Comparison of ENCODE assay signal across 16 cellular contexts in genomic region chr17:72422204-72422504, GRCh38.
DNase-seq lines count a peak whose midpoint lies in the region; ATAC-seq and TF ChIP-seq lines count a peak whose summit lies in the region.
"Had no signal": no experiment of that assay in that cellular context is flagged by ENCODE, and none has a peak within 500 bp of the region (broad histone marks: within the 10 kb centered on the region; RNA-seq: fewer than 3 reads in every experiment).

No MANE protein-coding gene starts in this region.

- H3K36me3 ChIP-seq in mammary epithelial cell (ENCODE audit: insufficient read depth, low read length) (peaks cover 10% of the 10 kb centered on the region), transverse colon (peaks cover 0 to 7% (median 0%) of the 10 kb centered on the region in 4 donors)

- no peak overlapping the region for H2AFZ ChIP-seq in mammary epithelial cell (ENCODE audit: low read depth, low read length)

- TF ChIP-seq CTCF in mammary epithelial cell (conservative IDR thresholded peaks at IDR 0.05 in 1 of 2, IDR thresholded peaks at IDR 0.05 in 1 of 2; ENCODE audit: extremely low read depth in 1 of 2, insufficient read depth in 1 of 2, low read depth in 1 of 2, low read length in 2 of 2) (no peak), transverse colon (IDR thresholded peaks at IDR 0.05) (no peak)

- H3K9me3 Mint-ChIP-seq in activated CD4-positive, alpha-beta memory T cell treated with anti-CD3 and anti-CD28 coated beads for 36 hours, result peaks cover 12% of the 10 kb centered on the region
- H3K9me3 Mint-ChIP-seq in activated CD4-positive, alpha-beta memory T cell treated with anti-CD3 and anti-CD28 coated beads, Interleukin-2, amount 10 ng/mL, durations not matched to agents 7 days and 5 days, result peaks cover 10% of the 10 kb centered on the region
- H3K9me3 Mint-ChIP-seq: activated naive CD4-positive, alpha-beta T cell treated with anti-CD3 and anti-CD28 coated beads, Interleukin-2, amount 50 U/mL, for 24 hours had no signal

- ATAC-seq in HG03520 (IDR thresholded peaks at IDR 0.05; ENCODE audit: unreplicated experiment), result peak; percentile 21

- peaks cover 4% of the 10 kb centered on the region for H3K36me3 Mint-ChIP-seq in activated CD4-positive, alpha-beta memory T cell treated with anti-CD3 and anti-CD28 coated beads for 36 hours
- peaks cover 7% of the 10 kb centered on the region for H3K36me3 Mint-ChIP-seq in activated CD4-positive, alpha-beta memory T cell treated with anti-CD3 and anti-CD28 coated beads, Interleukin-2, amount 10 ng/mL, durations not matched to agents 7 days and 5 days (ENCODE audit: low read depth)
- H3K36me3 Mint-ChIP-seq: activated naive CD4-positive, alpha-beta T cell treated with anti-CD3 and anti-CD28 coated beads, Interleukin-2, amount 50 U/mL, for 24 hours had no signal

- in situ Hi-C loops in mammary epithelial cell (cut with MboI; ENCODE audit: low sequenced_read_pairs in 2 of 2), result loop anchor here in 1 of 2 donors (10.0 kb wide), 1 partner anchor 297 kb away; the partner anchor contains the start of gene SOX9
- in situ Hi-C loops in transverse colon (cut with MboI; ENCODE audit: low pct_ligation_motif_present in 1 of 4, low pct_unique_long_range_greater_than_20kb in 1 of 4, low sequenced_read_pairs in 3 of 4), result loop anchor here in 1 of 4 donors (25.0 kb wide), 1 partner anchor 285 kb away; no protein-coding TSS in a partner anchor

- no peak for DNase-seq in activated CD4-positive, alpha-beta memory T cell treated with anti-CD3 and anti-CD28 coated beads for 36 hours
- no peak for DNase-seq in activated CD4-positive, alpha-beta memory T cell treated with anti-CD3 and anti-CD28 coated beads, Interleukin-2, amount 10 ng/mL, durations not matched to agents 7 days and 5 days
- DNase-seq in mammary epithelial cell (no peak), transverse colon (no peak), NK-92 (lab: John Stamatoyannopoulos, UW; ENCODE audit: unreplicated experiment) (no peak), DMS 273 treated with DMSO at 0.1 percent for 48 hours (lab: John Stamatoyannopoulos, UW) (no peak)
- DNase-seq in activated CD4-positive, alpha-beta T cell treated with anti-CD3 and anti-CD28 coated beads, Interleukin-2, amount 50 U/mL, for 4 hours, result no peak
- DNase-seq: cortex of kidney, KBM-7, NCI-H1694 treated with DMSO at 0.1 percent for 48 hours, NCI-H526 treated with DMSO at 0.1 percent for 48 hours, SHP77 treated with DMSO at 0.1 percent for 48 hours had no signal

- no TSS peak for BruUV-seq in mammary epithelial cell (replicated peaks; lab: Mats Ljungman, UMichigan)

- H3K9ac ChIP-seq in mammary epithelial cell (ENCODE audit: insufficient read depth, low read length), result peak overlapping the region; percentile 80

- H3K27ac ChIP-seq in mammary epithelial cell (ENCODE audit: insufficient read depth, low read depth, low read length), result peak overlapping the region; percentile 92
- peak overlapping the region; percentile 55 to 76 (median 62) for H3K27ac ChIP-seq in transverse colon

- no peaks in the 10 kb centered on the region for H4K20me1 ChIP-seq in mammary epithelial cell (ENCODE audit: insufficient read depth, low read length)

- peaks cover 93% of the 10 kb centered on the region for H3K79me2 ChIP-seq in mammary epithelial cell (ENCODE audit: insufficient read depth, low read length)

- H3K27ac Mint-ChIP-seq in activated CD4-positive, alpha-beta memory T cell treated with anti-CD3 and anti-CD28 coated beads for 36 hours, result peak overlapping the region; percentile 55
- H3K27ac Mint-ChIP-seq in activated CD4-positive, alpha-beta memory T cell treated with anti-CD3 and anti-CD28 coated beads, Interleukin-2, amount 10 ng/mL, durations not matched to agents 7 days and 5 days, result no peak overlapping the region
- H3K27ac Mint-ChIP-seq: activated naive CD4-positive, alpha-beta T cell treated with anti-CD3 and anti-CD28 coated beads, Interleukin-2, amount 50 U/mL, for 24 hours had no signal

- H3K27me3 ChIP-seq in mammary epithelial cell (ENCODE audit: insufficient read depth, low read length), result no peaks in the 10 kb centered on the region
- H3K27me3 ChIP-seq in transverse colon, result no peaks in the 10 kb centered on the region
- H3K27me3 ChIP-seq: tibial nerve had no signal

- H3K4me3 ChIP-seq in mammary epithelial cell (replicated peaks in 1 of 3; ENCODE audit: insufficient read depth in 1 of 3, low read depth in 2 of 3, low read length in 3 of 3) (no peak overlapping the region), transverse colon (no peak overlapping the region)
- H3K4me3 ChIP-seq: lung, tibial nerve had no signal

- H3K9me3 ChIP-seq in mammary epithelial cell (replicated peaks; ENCODE audit: insufficient read depth, low read length) (peaks cover 11% of the 10 kb centered on the region), transverse colon (peaks cover 8 to 12% of the 10 kb centered on the region in 2 donors)

- peak overlapping the region; percentile 64 for H3K4me2 ChIP-seq in mammary epithelial cell (ENCODE audit: insufficient read depth, low read depth, low read length)

- no peak overlapping the region for H3K4me3 Mint-ChIP-seq in activated CD4-positive, alpha-beta memory T cell treated with anti-CD3 and anti-CD28 coated beads for 36 hours
- H3K4me3 Mint-ChIP-seq in activated CD4-positive, alpha-beta memory T cell treated with anti-CD3 and anti-CD28 coated beads, Interleukin-2, amount 10 ng/mL, durations not matched to agents 7 days and 5 days, result no peak overlapping the region
- H3K4me3 Mint-ChIP-seq: activated naive CD4-positive, alpha-beta T cell treated with anti-CD3 and anti-CD28 coated beads, Interleukin-2, amount 50 U/mL, for 24 hours had no signal

- intact Hi-C loops in activated CD4-positive, alpha-beta memory T cell treated with anti-CD3 and anti-CD28 coated beads for 36 hours (cut with micrococcal nuclease), result no loop called here
- intact Hi-C loops in mammary epithelial cell (cut with micrococcal nuclease) (loop anchor here (5.0 kb wide), 1 partner anchor 300 kb away; the partner anchor contains the start of gene SOX9), transverse colon (cut with DNase I; ENCODE audit: low total_unique reads) (no loop called here)

- POLR2A ChIA-PET in activated CD4-positive, alpha-beta memory T cell treated with anti-CD3 and anti-CD28 coated beads for 36 hours (lab: Charles Lee), result no interaction called here
- POLR2A ChIA-PET in activated CD4-positive, alpha-beta memory T cell treated with anti-CD3 and anti-CD28 coated beads, Interleukin-2, amount 10 ng/mL, durations not matched to agents 7 days and 5 days (lab: Charles Lee), result no interaction called here

- H3K4me1 ChIP-seq in mammary epithelial cell (ENCODE audit: insufficient read depth, low read length), result peaks cover 46% of the 10 kb centered on the region
- peaks cover 5 to 28% (median 24%) of the 10 kb centered on the region in 4 donors for H3K4me1 ChIP-seq in transverse colon

- CTCF ChIA-PET in activated CD4-positive, alpha-beta memory T cell treated with anti-CD3 and anti-CD28 coated beads for 36 hours (lab: Charles Lee), result no interaction called here
- CTCF ChIA-PET in activated CD4-positive, alpha-beta memory T cell treated with anti-CD3 and anti-CD28 coated beads, Interleukin-2, amount 10 ng/mL, durations not matched to agents 7 days and 5 days (lab: Charles Lee), result no interaction called here
- CTCF ChIA-PET in mammary epithelial cell (lab: Charles Lee; ENCODE audit: low non-redundant PET), result no interaction called here

- dilution Hi-C loops in mammary epithelial cell (cut with HindIII; ENCODE audit: low sequenced_read_pairs), result no loop called here

- H3K4me1 Mint-ChIP-seq in activated CD4-positive, alpha-beta memory T cell treated with anti-CD3 and anti-CD28 coated beads for 36 hours (ENCODE audit: low read depth), result peaks cover 45% of the 10 kb centered on the region
- H3K4me1 Mint-ChIP-seq in activated CD4-positive, alpha-beta memory T cell treated with anti-CD3 and anti-CD28 coated beads, Interleukin-2, amount 10 ng/mL, durations not matched to agents 7 days and 5 days, result peaks cover 29% of the 10 kb centered on the region
- H3K4me1 Mint-ChIP-seq: activated naive CD4-positive, alpha-beta T cell treated with anti-CD3 and anti-CD28 coated beads, Interleukin-2, amount 50 U/mL, for 24 hours had no signal

- H3K27me3 Mint-ChIP-seq in activated CD4-positive, alpha-beta memory T cell treated with anti-CD3 and anti-CD28 coated beads for 36 hours, result peaks cover 1% of the 10 kb centered on the region
- H3K27me3 Mint-ChIP-seq in activated CD4-positive, alpha-beta memory T cell treated with anti-CD3 and anti-CD28 coated beads, Interleukin-2, amount 10 ng/mL, durations not matched to agents 7 days and 5 days, result no peaks in the 10 kb centered on the region
- H3K27me3 Mint-ChIP-seq: activated naive CD4-positive, alpha-beta T cell treated with anti-CD3 and anti-CD28 coated beads, Interleukin-2, amount 50 U/mL, for 24 hours had no signal

- no peak for TF ChIP-seq EP300 in transverse colon (IDR thresholded peaks at IDR 0.05; ENCODE audit: low read depth)

- TF ChIP-seq POLR2A in transverse colon (IDR thresholded peaks at IDR 0.05), result no peak

- WGBS in mammary epithelial cell (ENCODE audit: low coverage, missing lambda C conversion rate), result no CpG with 5 or more reads among the region's 1 CpG
- 65 to 79% methylated on average over 1 of the region's 1 CpG for WGBS in transverse colon (ENCODE audit: low coverage in 1 of 2), 2 donors
